In genomic region chr2:53823639-53824038, GRCh38 we compare ENCODE assay signal across 6 cellular contexts. TPM values are rescaled to one million over a fixed set of nuclear protein-coding genes. Genes with fewer than 3 reads are reported as not detected.
DNase-seq lines count a peak whose midpoint lies in the region; ATAC-seq and TF ChIP-seq lines count a peak whose summit lies in the region.
"Not testable (repeated sequence)": the region's sequence is repeated elsewhere in the genome, so short reads cannot be mapped to it uniquely, and the experiment has no call there.
"Had no signal": no experiment of that assay in that cellular context is flagged by ENCODE, and none has a peak within 500 bp of the region (broad histone marks: within the 10 kb centered on the region; RNA-seq: fewer than 3 reads in every experiment).

No MANE protein-coding gene starts in this region.

- not testable (repeated sequence) for H3F3A ChIP-seq in Loucy (ENCODE audit: low read depth)

- H2AFZ ChIP-seq in Loucy (ENCODE audit: low read length) = not testable (repeated sequence)

- H3K9me3 ChIP-seq in Loucy (ENCODE audit: insufficient read depth, low read depth, low read length) = not testable (repeated sequence)

- not testable (repeated sequence) for H3K27ac ChIP-seq in foreskin keratinocyte

- ATAC-seq in GM18858 (IDR thresholded peaks at IDR 0.05; ENCODE audit: unreplicated experiment) = peak; percentile 52
- ATAC-seq in foreskin keratinocyte = not testable (repeated sequence)

- H3K36me3 ChIP-seq in Loucy (ENCODE audit: insufficient read depth, low read length) = peaks cover 15% of the 10 kb centered on the region; the same call in 1 of the 2 replicates

- H3K4me2 ChIP-seq in Loucy (ENCODE audit: low read depth, low read length, poor library complexity, severe bottlenecking) = not testable (repeated sequence)

- not testable (repeated sequence) for H3K9ac ChIP-seq in Loucy (ENCODE audit: low read depth, low read length, poor library complexity, severe bottlenecking)

- not testable (repeated sequence) for H3K4me3 ChIP-seq in Loucy (ENCODE audit: low read length, poor library complexity, severe bottlenecking)

- H3K27me3 ChIP-seq in Loucy (ENCODE audit: insufficient read depth, low read length, poor library complexity, severe bottlenecking); foreskin keratinocyte: not testable (repeated sequence)

- peak; percentile 24 for DNase-seq in RKO (ENCODE audit: low spot score)
- peak; percentile 39 to 46 for DNase-seq in activated T-cell treated with anti-CD3 and anti-CD28 coated beads, Interleukin-2, amount 50 U/mL, for 48 hours
- not testable (repeated sequence) for DNase-seq in foreskin keratinocyte

- H4K20me1 ChIP-seq in Loucy (ENCODE audit: insufficient read depth, low read length, poor library complexity, severe bottlenecking) = not testable (repeated sequence)

- H3K4me1 ChIP-seq in Loucy (ENCODE audit: insufficient read depth, low read length, poor library complexity, severe bottlenecking); foreskin keratinocyte: not testable (repeated sequence)

- not testable (repeated sequence) for H3K9me2 ChIP-seq in Loucy (replicated peaks; ENCODE audit: low read depth, low read length)

- TF ChIP-seq CTCF in Loucy (conservative IDR thresholded peaks at IDR 0.05; ENCODE audit: low read length) = peak; percentile 51
- peak; percentile 50 for TF ChIP-seq CTCF in foreskin keratinocyte (conservative IDR thresholded peaks at IDR 0.05)

- H3K79me2 ChIP-seq in Loucy (ENCODE audit: insufficient read depth, low read length) = not testable (repeated sequence)

RNA-seq across cellular contexts. Expression of gene GPR75, which starts 36.1 kb away (rescaled TPM):
- 1.6 and 2.2 TPM in 2 replicates for total RNA-seq in foreskin keratinocyte
- polyA plus RNA-seq in foreskin keratinocyte = 0.06 and 0.11 TPM in 2 replicates
- polyA plus RNA-seq: CD8-positive, alpha-beta memory T cell had no signal

RNA-seq across cellular contexts. Expression of gene ERLEC1, which starts 36.8 kb away (rescaled TPM):
- total RNA-seq in foreskin keratinocyte = 34.0 and 35.4 TPM in 2 replicates
- polyA plus RNA-seq in foreskin keratinocyte = 20.7 and 22.1 TPM in 2 replicates

RNA-seq across cellular contexts. Expression of gene ASB3, which starts 36.9 kb away (rescaled TPM):
- 12.0 and 13.8 TPM in 2 replicates for total RNA-seq in foreskin keratinocyte
- 6.8 and 7.5 TPM in 2 replicates for polyA plus RNA-seq in foreskin keratinocyte

RNA-seq across cellular contexts. Expression of gene CHAC2, which starts 56.0 kb away (rescaled TPM):
- total RNA-seq in foreskin keratinocyte = 14.3 TPM in 2 replicates
- polyA plus RNA-seq in foreskin keratinocyte = 11.1 and 13.8 TPM in 2 replicates
